ENCODE assay signal across 1 cellular context in genomic region chr16:14186007-14186953, GRCh38.
A peak's percentile ranks its signal among the peaks of the same experiment; 100 is the strongest.
TF ChIP-seq lines count a peak whose summit lies in the region.

No MANE protein-coding gene starts in this region.

TF ChIP-seq in HEK293, 187 proteins besides CTCF, POLR2A, EP300 and RAD21 (continued from another document and continues in another):
- TF ChIP-seq SCRT2 (tag by site-specific recombination; IDR thresholded peaks at IDR 0.05) (0 out of 2 replicates have a peak, but pooled peaks have one; percentile 11), ZNF48 (tag by site-specific recombination; IDR thresholded peaks at IDR 0.05) (no peak), ZNF791 (tag by site-specific recombination; IDR thresholded peaks at IDR 0.05) (no peak), ZNF830 (tag by site-specific recombination; IDR thresholded peaks at IDR 0.05; ENCODE audit: low read depth) (no peak), ZNF658 (tag by site-specific recombination; IDR thresholded peaks at IDR 0.05) (no peak), ZNF248 (tag by site-specific recombination; IDR thresholded peaks at IDR 0.05) (no peak), GLI2 (tag by site-specific recombination; IDR thresholded peaks at IDR 0.05; ENCODE audit: borderline replicate concordance, low read depth) (peak; percentile 62; the same call in 1 of the 2 replicates), BCL6B (tag by site-specific recombination; IDR thresholded peaks at IDR 0.05) (no peak), ZNF558 (tag by site-specific recombination; IDR thresholded peaks at IDR 0.05) (no peak), ZNF670 (tag by site-specific recombination; IDR thresholded peaks at IDR 0.05; ENCODE audit: low read depth) (no peak), PRDM10 (tag by site-specific recombination; IDR thresholded peaks at IDR 0.05) (no peak), HIC1 (tag by site-specific recombination; IDR thresholded peaks at IDR 0.05) (peak; percentile 74; the same call in 1 of the 2 replicates), MYNN (tag by site-specific recombination; IDR thresholded peaks at IDR 0.05; ENCODE audit: borderline replicate concordance) (peak; percentile 55; the same call in 1 of the 2 replicates), ZBTB7A (tag by site-specific recombination; IDR thresholded peaks at IDR 0.05; ENCODE audit: low read depth) (no peak), BCL11A (tag by site-specific recombination; IDR thresholded peaks at IDR 0.05; ENCODE audit: low read depth) (no peak), KLF9 (tag by site-specific recombination; IDR thresholded peaks at IDR 0.05; ENCODE audit: low read depth) (no peak), YY2 (tag by site-specific recombination; IDR thresholded peaks at IDR 0.05) (no peak), ZNF518A (tag by site-specific recombination; conservative IDR thresholded peaks at IDR 0.05; ENCODE audit: low read depth) (no peak), ZNF10 (tag by site-specific recombination; IDR thresholded peaks at IDR 0.05) (no peak), ZNF416 (tag by site-specific recombination; IDR thresholded peaks at IDR 0.05) (no peak), ZNF324 (tag by site-specific recombination; IDR thresholded peaks at IDR 0.05) (no peak; the same call in 1 of the 2 replicates), ZNF449 (tag by site-specific recombination; IDR thresholded peaks at IDR 0.05) (no peak), ZNF362 (tag by site-specific recombination; IDR thresholded peaks at IDR 0.05) (0 out of 2 replicates have a peak, but pooled peaks have one; percentile 37), ZBTB21 (tag by site-specific recombination; IDR thresholded peaks at IDR 0.05) (peak; percentile 35; the same call in 1 of the 2 replicates), ZNF221 (tag by site-specific recombination; IDR thresholded peaks at IDR 0.05; ENCODE audit: borderline replicate concordance) (no peak), KLF1 (tag by site-specific recombination; IDR thresholded peaks at IDR 0.05) (no peak), ZNF157 (tag by site-specific recombination; IDR thresholded peaks at IDR 0.05) (no peak), ZNF571 (tag by site-specific recombination; IDR thresholded peaks at IDR 0.05) (no peak), ZNF423 (tag by site-specific recombination; IDR thresholded peaks at IDR 0.05) (no peak), ZFP3 (tag by site-specific recombination; IDR thresholded peaks at IDR 0.05; ENCODE audit: low read depth) (no peak), ZBTB17 (tag by site-specific recombination; IDR thresholded peaks at IDR 0.05) (peak; percentile 36; the same call in 1 of the 2 replicates), ZFP37 (tag by site-specific recombination; IDR thresholded peaks at IDR 0.05) (no peak), ZNF138 (tag by site-specific recombination; IDR thresholded peaks at IDR 0.05; ENCODE audit: borderline replicate concordance) (no peak), ZNF391 (tag by site-specific recombination; IDR thresholded peaks at IDR 0.05; ENCODE audit: borderline replicate concordance, low read depth) (no peak), ZSCAN30 (tag by site-specific recombination; IDR thresholded peaks at IDR 0.05) (no peak), ZNF26 (tag by site-specific recombination; IDR thresholded peaks at IDR 0.05) (no peak), EGR2 (tag by site-specific recombination; IDR thresholded peaks at IDR 0.05; ENCODE audit: low read depth) (no peak), AEBP2 (tag by site-specific recombination; IDR thresholded peaks at IDR 0.05; ENCODE audit: borderline replicate concordance) (no peak), GLI4 (tag by site-specific recombination; IDR thresholded peaks at IDR 0.05) (no peak), SP3 (tag by site-specific recombination; IDR thresholded peaks at IDR 0.05) (0 out of 2 replicates have a peak, but pooled peaks have one; percentile 31), ZNF121 (tag by site-specific recombination; IDR thresholded peaks at IDR 0.05) (no peak), ZNF645 (tag by site-specific recombination; IDR thresholded peaks at IDR 0.05) (no peak), ZNF707 (tag by site-specific recombination; IDR thresholded peaks at IDR 0.05) (no peak), ZNF311 (tag by site-specific recombination; IDR thresholded peaks at IDR 0.05; ENCODE audit: borderline replicate concordance) (no peak)
